Comparison of ENCODE assay signal across 32 cellular contexts in genomic region chr4:154818230-154818629, GRCh38. TPM values are rescaled to one million over a fixed set of nuclear protein-coding genes. Genes with fewer than 3 reads are reported as not detected.
"Had no signal": no experiment of that assay in that cellular context is flagged by ENCODE, and none has a peak within 500 bp of the region (broad histone marks: within the 10 kb centered on the region; RNA-seq: fewer than 3 reads in every experiment).

No MANE protein-coding gene starts in this region.

- FAIRE-seq: pancreas, urothelium cell line had no signal

- DNase-seq: hypothalamus; immature natural killer cell; islet precursor cell; kidney glomerular epithelial cell; left cardiac atrium; left ventricle myocardium superior; lower lobe of right lung; mammary epithelial cell; mesenchymal stem cell; naive thymus-derived CD8-positive, alpha-beta T cell; nucleus accumbens; pancreas; posterior cingulate gyrus; retina; right cardiac atrium; sigmoid colon; small intestine; spleen; stimulated activated CD4-positive, alpha-beta T cell treated with anti-CD3 and anti-CD28 coated beads, Interleukin-4, amount 100 ng/mL, for 24 hours; stimulated activated naive CD4-positive, alpha-beta T cell; tibial artery; trophoblast cell; upper lobe of right lung had no signal

- H3K4me3 ChIP-seq: lower lobe of right lung, pancreas, prostate gland, sigmoid colon, spleen, suprapubic skin, thoracic aorta, tibial artery, upper lobe of right lung had no signal

- H3K9me3 ChIP-seq: lower lobe of right lung, pancreas, prostate gland, sigmoid colon, spleen, suprapubic skin, thoracic aorta, tibial artery, upper lobe of right lung had no signal

- H3K36me3 ChIP-seq: lower lobe of right lung, pancreas, prostate gland, sigmoid colon, spleen, suprapubic skin, thoracic aorta, tibial artery, upper lobe of right lung had no signal

- H3K4me1 ChIP-seq: lower lobe of right lung, pancreas, prostate gland, sigmoid colon, spleen, suprapubic skin, tibial artery, upper lobe of right lung had no signal

- ATAC-seq: left cardiac atrium; left lobe of liver; left ventricle myocardium superior; lower lobe of right lung; naive thymus-derived CD8-positive, alpha-beta T cell; pancreas; right cardiac atrium; stimulated activated effector memory CD8-positive, alpha-beta T cell treated with anti-CD3 and anti-CD28 coated beads, Interleukin-12 subunit alpha, Interleukin-12 subunit beta, amount 100 ng/mL, for 72 hours; upper lobe of right lung had no signal

- H3K27ac ChIP-seq: lower lobe of right lung, pancreas, prostate gland, sigmoid colon, spleen, suprapubic skin, thoracic aorta, tibial artery, upper lobe of right lung had no signal

RNA-seq across cellular contexts. Expression of gene RBM46, which starts 37.2 kb away (rescaled TPM):
- total RNA-seq: left ventricle myocardium superior; lower lobe of right lung; naive thymus-derived CD8-positive, alpha-beta T cell; neural crest cell; osteoblast; right cardiac atrium; spleen; subcutaneous adipose tissue; suprapubic skin; thoracic aorta; upper lobe of right lung had no signal
- polyA plus RNA-seq: immature natural killer cell; naive thymus-derived CD8-positive, alpha-beta T cell; right cardiac atrium; sigmoid colon had no signal
